In the genomic region with DNA sequence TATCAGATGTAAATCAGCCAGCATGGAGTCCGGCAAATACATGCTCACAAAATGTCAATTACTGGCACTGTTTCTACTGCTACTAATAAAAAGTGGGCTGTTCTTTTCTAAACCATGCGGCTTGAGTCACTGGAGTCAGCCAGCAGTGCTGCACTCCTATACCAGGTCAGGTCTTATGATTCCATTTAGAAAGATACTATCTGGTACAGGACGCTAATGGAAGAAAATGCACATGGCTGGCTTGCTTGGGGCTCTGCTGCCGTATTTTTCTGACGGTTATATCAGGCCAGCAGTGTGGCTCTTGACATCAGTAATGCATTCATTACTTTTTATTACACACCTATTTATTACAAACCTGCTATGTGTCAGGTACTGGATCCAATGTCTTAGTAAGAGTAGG, we compare ENCODE assay signal across 32 cellular contexts.
"Had no signal": no experiment of that assay in that cellular context is flagged by ENCODE, and none has a peak within 500 bp of the region (broad histone marks: within the 10 kb centered on the region; RNA-seq: fewer than 3 reads in every experiment).

No MANE protein-coding gene starts in this region.

- H3K36me3 ChIP-seq: ascending aorta, cardiac muscle cell, MG63, SJSA1, WERI-Rb-1 had no signal

- H3K27ac ChIP-seq: ascending aorta, cardiac muscle cell, SJSA1, WERI-Rb-1 had no signal

- H3K4me1 ChIP-seq: SJSA1 had no signal

- DNase-seq: activated CD4-positive, alpha-beta memory T cell treated with anti-CD3 and anti-CD28 coated beads, Interleukin-2, amount 10 ng/mL, durations not matched to agents 7 days and 5 days; activated CD4-positive, alpha-beta T cell treated with anti-CD3 and anti-CD28 coated beads for 1 hour; activated CD4-positive, alpha-beta T cell treated with anti-CD3 and anti-CD28 coated beads for 48 hours; activated CD4-positive, CD25-positive, alpha-beta regulatory T cell; activated CD8-positive, alpha-beta memory T cell treated with anti-CD3 and anti-CD28 coated beads for 24 hours; activated CD8-positive, alpha-beta memory T cell treated with anti-CD3 and anti-CD28 coated beads, Interleukin-2, amount 10 ng/mL, durations not matched to agents 7 days and 5 days; activated CD8-positive, alpha-beta memory T cell treated with anti-CD3 and anti-CD28 coated beads, Interleukin-2, amount 50 U/mL, for 48 hours; activated gamma-delta T cell; activated naive CD4-positive, alpha-beta T cell treated with Interleukin-2 at 50 U/mL for 16 hours; activated naive CD8-positive, alpha-beta T cell treated with anti-CD3 and anti-CD28 coated beads, Interleukin-2, amount 10 ng/mL, durations not matched to agents 7 days and 5 days; activated T-cell treated with anti-CD3 and anti-CD28 coated beads, Interleukin-2, amount 50 U/mL, for 48 hours; amygdala; Kasumi-1; KG1; MG63; NCI-H1048; NCI-H1105 treated with DMSO at 0.1 percent for 48 hours; NCI-H1436; NCI-H1694; NCI-H1930; NCI-H2171; NCI-H510A; NCI-H526; NCI-H748 treated with DMSO at 0.1 percent for 48 hours; NK-92 treated with Interleukin-12 subunit alpha and Interleukin-12 subunit beta, amount 100 ng/mL, for 24 hours; OCI-M1; SHP77; T1000; WERI-Rb-1 had no signal

- ATAC-seq: activated CD8-positive, alpha-beta memory T cell treated with anti-CD3 and anti-CD28 coated beads, Interleukin-2, amount 10 ng/mL, durations not matched to agents 7 days and 5 days had no signal

- H3K27me3 ChIP-seq: ascending aorta, cardiac muscle cell, MG63, SJSA1 had no signal

- H3K4me3 ChIP-seq: ascending aorta, cardiac muscle cell, MG63, SJSA1 had no signal

- H3K9me3 ChIP-seq: ascending aorta, MG63, SJSA1 had no signal
